2 cellular contexts compared by ENCODE assay signal in genomic region chr5:4207456-4207855, GRCh38.
A peak's percentile ranks its signal among the peaks of the same experiment; 100 is the strongest.
TF ChIP-seq lines count a peak whose summit lies in the region.

No MANE protein-coding gene starts in this region.

TF ChIP-seq in H1, 55 proteins besides CTCF, POLR2A, EP300 and RAD21 (continued from another document):
- TF ChIP-seq ATF2 (IDR thresholded peaks at IDR 0.05; ENCODE audit: low read length) (no peak), HDAC2 (IDR thresholded peaks at IDR 0.05; ENCODE audit: borderline replicate concordance in 1 of 2, low read depth in 2 of 2, low read length in 2 of 2) (no peak), SP1 (IDR thresholded peaks at IDR 0.05; ENCODE audit: low read depth, low read length) (no peak), CREB1 (IDR thresholded peaks at IDR 0.05) (no peak), CTBP2 (IDR thresholded peaks at IDR 0.05; ENCODE audit: borderline replicate concordance, insufficient read depth, insufficient read length, low read length) (no peak), PHF8 (conservative IDR thresholded peaks at IDR 0.05; ENCODE audit: low read depth, low read length) (no peak), ZNF274 (IDR thresholded peaks at IDR 0.05; ENCODE audit: borderline replicate concordance, extremely low read depth, low read length) (no peak), POLR2AphosphoS5 (IDR thresholded peaks at IDR 0.05; ENCODE audit: low read depth, low read length) (no peak), SIN3A (conservative IDR thresholded peaks at IDR 0.05 in 1 of 2, IDR thresholded peaks at IDR 0.05 in 1 of 2; ENCODE audit: low read depth in 1 of 2, low read length in 2 of 2) (no peak), CEBPB (IDR thresholded peaks at IDR 0.05; ENCODE audit: low read depth, low read length) (no peak), HDAC6 (IDR thresholded peaks at IDR 0.05; ENCODE audit: low read depth, low read length) (no peak), GABPA (IDR thresholded peaks at IDR 0.05; ENCODE audit: borderline replicate concordance, insufficient read depth, low read length) (no peak), KDM1A (IDR thresholded peaks at IDR 0.05; ENCODE audit: borderline replicate concordance, low read length) (no peak), CBX8 (IDR thresholded peaks at IDR 0.05; ENCODE audit: borderline replicate concordance, low read depth, low read length) (no peak)

TF ChIP-seq in neural cell, 6 proteins besides CTCF, POLR2A, EP300 and RAD21 (continued from another document):
- TF ChIP-seq REST (IDR thresholded peaks at IDR 0.05; ENCODE audit: borderline replicate concordance) (peak; percentile 30), SMC3 (conservative IDR thresholded peaks at IDR 0.05; ENCODE audit: poor library complexity) (no peak), EZH2 (IDR thresholded peaks at IDR 0.05; ENCODE audit: borderline replicate concordance, insufficient read depth, low read length, poor library complexity, severe bottlenecking) (no peak), POLR2AphosphoS5 (IDR thresholded peaks at IDR 0.05) (no peak)
